Comparison of ENCODE assay signal across 1 cellular context in genomic region chr15:64162478-64162868, GRCh38.
TF ChIP-seq lines count a peak whose summit lies in the region.

No MANE protein-coding gene starts in this region.

TF ChIP-seq in GM12878, 131 proteins besides CTCF, POLR2A, EP300 and RAD21:
- TF ChIP-seq ZNF687 (IDR thresholded peaks at IDR 0.05) (0 out of 2 replicates have a peak, but pooled peaks have one; percentile 13), MYC (IDR thresholded peaks at IDR 0.05; ENCODE audit: insufficient read depth, insufficient read length, insufficient replicate concordance, low read length, severe bottlenecking) (peak; percentile 62), USF2 (IDR thresholded peaks at IDR 0.05; ENCODE audit: borderline replicate concordance, low read depth, low read length) (no peak)
